ENCODE assay signal across 8 cellular contexts in genomic region chr6:125952764-125953501, GRCh38. TPM values are rescaled to one million over a fixed set of nuclear protein-coding genes. Genes with fewer than 3 reads are reported as not detected.
DNase-seq lines count a peak whose midpoint lies in the region; ATAC-seq and TF ChIP-seq lines count a peak whose summit lies in the region.

No MANE protein-coding gene starts in this region.

- 0 out of 2 replicates have a peak overlapping the region, but pooled peaks have one; percentile 18 for H2AK5ac ChIP-seq in IMR-90 (ENCODE audit: low read depth, low read length)

- H3K9me1 ChIP-seq in IMR-90 (ENCODE audit: insufficient read depth, low read length), result 0 out of 2 replicates have a peak, but pooled peaks cover 4% of the 10 kb centered on the region

- H3K14ac ChIP-seq in IMR-90 (replicated peaks; ENCODE audit: low read depth, low read length), result no peak overlapping the region

- H2BK15ac ChIP-seq in IMR-90 (ENCODE audit: low read depth, low read length), result no peak overlapping the region

- no TSS peak for BruUV-seq in IMR-90 (replicated peaks; lab: Mats Ljungman, UMichigan)

- ATAC-seq in IMR-90 (ENCODE audit: low read depth) (peak; percentile 22; the same call in 1 of the 2 replicates), lower lobe of right lung (no peak), GM18870 (IDR thresholded peaks at IDR 0.05; ENCODE audit: unreplicated experiment) (no peak), HG03095 (IDR thresholded peaks at IDR 0.05; ENCODE audit: unreplicated experiment) (no peak)

- POLR2A ChIA-PET in IMR-90 (lab: Charles Lee; ENCODE audit: unreplicated experiment), result no interaction called here

- H3K4me3 ChIP-seq in IMR-90 (ENCODE audit: insufficient read depth, low read depth, low read length) (no peak overlapping the region), lower lobe of right lung (no peak overlapping the region)

- H3K9ac ChIP-seq in IMR-90 (ENCODE audit: low read depth, low read length), result no peak overlapping the region

- H3K4ac ChIP-seq in IMR-90 (ENCODE audit: low read depth, low read length), result no peak overlapping the region

- no peak overlapping the region for H4K8ac ChIP-seq in IMR-90 (ENCODE audit: low read depth in 2 of 2, low read length in 2 of 2)

- no peak overlapping the region for H3K27ac ChIP-seq in IMR-90 (ENCODE audit: insufficient read depth, low read length)
- H3K27ac ChIP-seq in lower lobe of right lung, result no peak overlapping the region

- TF ChIP-seq RAD21 in IMR-90 (IDR thresholded peaks at IDR 0.05; ENCODE audit: low read length), result peak; percentile 74

- TF ChIP-seq POLR2A in IMR-90 (IDR thresholded peaks at IDR 0.05; ENCODE audit: low read depth, low read length), result no peak

- no peak overlapping the region for H3K56ac ChIP-seq in IMR-90 (ENCODE audit: extremely low read depth, insufficient read depth, low read length)

- H3K4me1 ChIP-seq in IMR-90 (ENCODE audit: control insufficient read depth, insufficient read depth, low read length), result peaks cover 4% of the 10 kb centered on the region
- H3K4me1 ChIP-seq in lower lobe of right lung, result peaks cover 8% of the 10 kb centered on the region

- H4K91ac ChIP-seq in IMR-90 (ENCODE audit: insufficient read depth, low read depth, low read length), result peak overlapping the region; percentile 51; the same call in 1 of the 2 replicates

- H3K9me3 ChIP-seq in IMR-90 (ENCODE audit: control insufficient read depth, insufficient read depth, low read length), result no peaks in the 10 kb centered on the region
- H3K9me3 ChIP-seq in lower lobe of right lung, result no peaks in the 10 kb centered on the region

- H2AK9ac ChIP-seq in IMR-90 (replicated peaks; ENCODE audit: low read depth, low read length, poor library complexity), result peak overlapping the region; percentile 11

- H4K20me1 ChIP-seq in IMR-90 (ENCODE audit: insufficient read depth, low read length), result no peaks in the 10 kb centered on the region

- WGBS in IMR-90 (ENCODE audit: extremely low coverage in 2 of 2, insufficient read length in 1 of 2), 2 experiments, result no CpG with 5 or more reads among the region's 7 CpGs

- intact Hi-C loops in IMR-90 (cut with micrococcal nuclease) (no loop called here), lower lobe of right lung (cut with DNase I) (no loop called here)

- no peak overlapping the region for H4K5ac ChIP-seq in IMR-90 (ENCODE audit: low read depth, low read length)

- H2BK5ac ChIP-seq in IMR-90 (ENCODE audit: low read depth, low read length, poor library complexity, severe bottlenecking), result no peak overlapping the region

- DNase-seq in ELR (ENCODE audit: low read depth) (peak; percentile 66), IMR-90 (peak; percentile 53), lower lobe of right lung (peak; percentile 48), SW480 (ENCODE audit: low spot score) (no peak), cerebellum (ENCODE audit: low spot score) (no peak)
- peak; percentile 45 to 48 for DNase-seq in activated CD4-positive, alpha-beta T cell treated with anti-CD3 and anti-CD28 coated beads, Interleukin-2, amount 50 U/mL, for 48 hours

- H3K79me1 ChIP-seq in IMR-90 (ENCODE audit: low read depth in 1 of 2, low read length in 2 of 2), result peaks cover 0 to 12% of the 10 kb centered on the region in 2 experiments; a peak in 3 of 4 replicates

- no peak overlapping the region for H2AFZ ChIP-seq in IMR-90 (replicated peaks; ENCODE audit: low read length, poor library complexity)

- H3K27me3 ChIP-seq in IMR-90 (ENCODE audit: control insufficient read depth, insufficient read depth, low read length) (no peaks in the 10 kb centered on the region), lower lobe of right lung (ENCODE audit: low read depth) (no peaks in the 10 kb centered on the region)

- peak overlapping the region; percentile 5; the same call in 1 of the 2 replicates for H2BK120ac ChIP-seq in IMR-90 (ENCODE audit: low read depth, low read length)

- H2BK20ac ChIP-seq in IMR-90 (ENCODE audit: low read depth, low read length), result 0 out of 2 replicates have a peak overlapping the region, but pooled peaks have one; percentile 21

- H3K18ac ChIP-seq in IMR-90 (ENCODE audit: low read depth, low read length), result no peak overlapping the region

- TF ChIP-seq CTCF in IMR-90 (conservative IDR thresholded peaks at IDR 0.05; ENCODE audit: low read depth, low read length), result peak; percentile 62
- TF ChIP-seq CTCF in lower lobe of right lung (IDR thresholded peaks at IDR 0.05), result no peak

- CTCF ChIA-PET in IMR-90 (lab: Yijun Ruan, JAX), result interaction anchor here (0.5 to 2.4 kb wide), 6 partner anchors 11 to 172 kb away, joined by 3 to 14 read pairs (median 6); no protein-coding TSS in a partner anchor

- H3K36me3 ChIP-seq in IMR-90 (ENCODE audit: control insufficient read depth, insufficient read depth, low read length) (no peaks in the 10 kb centered on the region), lower lobe of right lung (no peaks in the 10 kb centered on the region)

- no peak overlapping the region for H3K23ac ChIP-seq in IMR-90 (ENCODE audit: low read depth, low read length)

- H3K4me2 ChIP-seq in IMR-90 (ENCODE audit: low read depth, low read length), result no peak overlapping the region

- dilution Hi-C loops in IMR-90 (cut with HindIII; ENCODE audit: low sequenced_read_pairs, unreplicated experiment), result no loop called here

- in situ Hi-C loops in IMR-90 (cut with MboI; ENCODE audit: low sequenced_read_pairs), result no loop called here

TF ChIP-seq in IMR-90, 13 proteins besides CTCF, POLR2A, EP300 and RAD21:
- TF ChIP-seq BHLHE40 (IDR thresholded peaks at IDR 0.05; ENCODE audit: low read depth, low read length), result no peak
- TF ChIP-seq CEBPB (IDR thresholded peaks at IDR 0.05; ENCODE audit: low read depth, low read length), result no peak
- TF ChIP-seq FOS (IDR thresholded peaks at IDR 0.05; ENCODE audit: low read depth, low read length), result no peak
- TF ChIP-seq CHD1 (IDR thresholded peaks at IDR 0.05; ENCODE audit: low read depth, low read length), result no peak
- TF ChIP-seq ELK1 (IDR thresholded peaks at IDR 0.05; ENCODE audit: borderline replicate concordance, low read depth, low read length), result no peak
- TF ChIP-seq SMC3 (IDR thresholded peaks at IDR 0.05; ENCODE audit: low read depth, low read length), result peak; percentile 79
- no peak for TF ChIP-seq NFE2L2 (IDR thresholded peaks at IDR 0.05; ENCODE audit: low read depth, low read length)
- 0 out of 2 replicates have a peak, but pooled peaks have one; percentile 25 for TF ChIP-seq MAZ (IDR thresholded peaks at IDR 0.05; ENCODE audit: borderline replicate concordance, low read depth, low read length)
- no peak for TF ChIP-seq RFX5 (IDR thresholded peaks at IDR 0.05; ENCODE audit: low read depth, low read length)
- no peak for TF ChIP-seq USF2 (IDR thresholded peaks at IDR 0.05; ENCODE audit: low read depth, low read length)
- no peak for TF ChIP-seq RCOR1 (IDR thresholded peaks at IDR 0.05; ENCODE audit: insufficient replicate concordance, low read length)

RNA-seq across cellular contexts. Expression of gene HINT3, which starts 3.6 kb away (rescaled TPM):
- total RNA-seq in IMR-90 (2012; rRNA removed) (6.5 and 9.4 TPM in 2 replicates), lower lobe of right lung (28.3 TPM), cerebellum (44.2 TPM)
- 2.3 and 3.4 TPM in 2 replicates for polyA plus RNA-seq in IMR-90 (2012; rRNA removed)
- 2.0 and 2.6 TPM in 2 replicates for polyA plus RNA-seq in IMR-90 (2012; cell fraction: cytosol; rRNA removed)
- polyA plus RNA-seq in IMR-90 (2012; cell fraction: nucleus; rRNA removed; ENCODE audit: low replicate concordance), result 0.77 and 1.2 TPM in 2 replicates

RNA-seq across cellular contexts. Expression of gene TRMT11, which starts 33.4 kb away (rescaled TPM):
- total RNA-seq in IMR-90 (2012; rRNA removed), result 19.0 and 29.7 TPM in 2 replicates
- 10.9 and 14.3 TPM in 2 replicates for polyA plus RNA-seq in IMR-90 (2012; rRNA removed)
- polyA plus RNA-seq in IMR-90 (2012; cell fraction: cytosol; rRNA removed), result 2.1 and 3.4 TPM in 2 replicates
- 3.1 and 42.8 TPM in 2 replicates for polyA plus RNA-seq in IMR-90 (2012; cell fraction: nucleus; rRNA removed; ENCODE audit: low replicate concordance)
- total RNA-seq in lower lobe of right lung, result 17.1 TPM
- 33.8 TPM for total RNA-seq in cerebellum

Comparison
In these comparisons a context has a peak if more than half of its experiments do, and no peak if none do; other contexts are left out.
1. DNase-seq: peak in ELR (single experiment), IMR-90 (single experiment), activated CD4-positive, alpha-beta T cell treated with anti-CD3 and anti-CD28 coated beads, Interleukin-2, amount 50 U/mL, for 48 hours (2 of 2) and lower lobe of right lung (single experiment); none in SW480 (single experiment) and cerebellum (single experiment).